2 cellular contexts compared by ENCODE assay signal in genomic region chr2:64311191-64311910, GRCh38.
A peak's percentile ranks its signal among the peaks of the same experiment; 100 is the strongest.
TF ChIP-seq lines count a peak whose summit lies in the region.

No MANE protein-coding gene starts in this region.

TF ChIP-seq in WTC11, 78 proteins besides CTCF, POLR2A, EP300 and RAD21:
- TF ChIP-seq ZNF263 (CRISPR knock-in tag; IDR thresholded peaks at IDR 0.05; ENCODE audit: low read depth) (no peak), ZNF121 (CRISPR knock-in tag; IDR thresholded peaks at IDR 0.05) (peak; percentile 70; the same call in 1 of the 2 replicates), KAT7 (CRISPR knock-in tag; IDR thresholded peaks at IDR 0.05; ENCODE audit: borderline replicate concordance) (no peak)

TF ChIP-seq in H1, 55 proteins besides CTCF, POLR2A, EP300 and RAD21:
- TF ChIP-seq NRF1 (IDR thresholded peaks at IDR 0.05; ENCODE audit: low read depth, low read length), result no peak
- TF ChIP-seq SP2 (IDR thresholded peaks at IDR 0.05; ENCODE audit: low read length), result no peak
- no peak for TF ChIP-seq SAP30 (IDR thresholded peaks at IDR 0.05; ENCODE audit: insufficient read depth, insufficient replicate concordance, low read length)
- TF ChIP-seq CTBP2 (IDR thresholded peaks at IDR 0.05; ENCODE audit: borderline replicate concordance, insufficient read depth, insufficient read length, low read length), result no peak
- TF ChIP-seq MAFK (IDR thresholded peaks at IDR 0.05; ENCODE audit: low read depth, low read length), result no peak
- TF ChIP-seq SIRT6 (IDR thresholded peaks at IDR 0.05; ENCODE audit: low read length), result no peak
- TF ChIP-seq YY1 (IDR thresholded peaks at IDR 0.05; ENCODE audit: low read depth, low read length), result no peak
- TF ChIP-seq RBBP5 (IDR thresholded peaks at IDR 0.05; ENCODE audit: borderline replicate concordance, low read depth, low read length), result no peak
- TF ChIP-seq EGR1 (IDR thresholded peaks at IDR 0.05; ENCODE audit: borderline replicate concordance, low read depth, low read length), result no peak
- TF ChIP-seq HDAC6 (IDR thresholded peaks at IDR 0.05; ENCODE audit: low read depth, low read length), result no peak
- TF ChIP-seq HDAC2 (IDR thresholded peaks at IDR 0.05; ENCODE audit: borderline replicate concordance in 1 of 2, low read depth in 2 of 2, low read length in 2 of 2), result no peak
- no peak for TF ChIP-seq CREB1 (IDR thresholded peaks at IDR 0.05)
- no peak for TF ChIP-seq E2F6 (IDR thresholded peaks at IDR 0.05)
- no peak for TF ChIP-seq EZH2 (IDR thresholded peaks at IDR 0.05; ENCODE audit: low read depth, low read length, severe bottlenecking)
- no peak for TF ChIP-seq SUZ12 (IDR thresholded peaks at IDR 0.05; ENCODE audit: low read length)
- no peak for TF ChIP-seq CHD2 (IDR thresholded peaks at IDR 0.05; ENCODE audit: low read length)
- no peak for TF ChIP-seq PHF8 (conservative IDR thresholded peaks at IDR 0.05; ENCODE audit: low read depth, low read length)
- no peak for TF ChIP-seq POU5F1 (IDR thresholded peaks at IDR 0.05; ENCODE audit: low read depth, low read length)
- TF ChIP-seq ATF2 (IDR thresholded peaks at IDR 0.05; ENCODE audit: low read length), result no peak
- TF ChIP-seq JUN (IDR thresholded peaks at IDR 0.05; ENCODE audit: low read depth, low read length), result no peak
TF ChIP-seq in H1: peak in this region for 0.
